Comparison of ENCODE assay signal across 10 cellular contexts in the genomic region with DNA sequence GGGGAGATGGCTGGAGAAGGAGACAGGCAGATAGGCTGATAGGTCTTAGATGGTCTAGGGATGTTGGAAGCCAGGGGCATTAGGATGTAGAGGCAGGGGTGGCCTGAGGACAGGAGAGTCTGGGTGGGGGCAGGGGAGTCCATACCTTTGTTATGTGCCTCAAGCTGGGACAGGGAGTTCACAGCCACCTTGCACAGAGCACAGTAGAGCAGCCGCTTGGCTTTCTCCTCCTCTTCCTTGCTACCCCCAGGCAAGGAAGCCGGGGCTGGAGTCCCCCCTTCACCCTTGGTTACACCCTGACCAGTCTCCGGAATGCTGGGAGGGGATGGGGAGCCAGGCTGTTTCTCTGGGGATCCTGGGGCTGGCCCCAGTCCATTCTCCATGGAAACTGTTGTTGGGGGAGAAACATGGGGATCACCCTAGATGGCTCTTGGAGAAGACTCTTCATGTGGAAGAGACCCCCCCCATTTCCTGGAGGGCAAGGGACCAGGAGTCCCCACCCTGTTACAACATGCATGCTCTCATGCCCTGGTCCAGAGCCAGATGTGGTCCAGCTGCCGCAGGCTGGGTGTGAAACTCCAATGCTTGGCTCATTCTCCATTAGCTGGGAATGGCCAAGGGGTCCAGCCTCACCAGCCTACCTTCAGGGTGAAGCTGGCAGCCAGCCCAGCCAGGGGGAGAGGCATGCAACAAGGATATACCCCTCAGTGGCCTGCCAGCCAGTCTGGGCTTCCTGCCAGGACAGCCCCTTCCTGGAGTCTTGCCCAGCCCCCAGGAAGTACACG. TPM values are rescaled to one million over a fixed set of nuclear protein-coding genes. Genes with fewer than 3 reads are reported as not detected.
DNase-seq lines count a peak whose midpoint lies in the region; ATAC-seq and TF ChIP-seq lines count a peak whose summit lies in the region.
"Had no signal": no experiment of that assay in that cellular context is flagged by ENCODE, and none has a peak within 500 bp of the region (broad histone marks: within the 10 kb centered on the region; RNA-seq: fewer than 3 reads in every experiment).

No MANE protein-coding gene starts in this region.

- H3K27me3 ChIP-seq in BLaER1: no peaks in the 10 kb centered on the region
- H3K27me3 ChIP-seq in colonic mucosa: no peaks in the 10 kb centered on the region

- H3K4me2 ChIP-seq in BLaER1: peak overlapping the region; percentile 87

- peak overlapping the region; percentile 59; the same call in 1 of the 2 replicates for H3K27ac ChIP-seq in BLaER1
- H3K27ac ChIP-seq in colonic mucosa: peak overlapping the region; percentile 36

- ATAC-seq in natural killer cell: no peak
- ATAC-seq: esophagus mucosa had no signal

- H3K36me3 Mint-ChIP-seq in natural killer cell: no peaks in the 10 kb centered on the region

- H3K36me3 ChIP-seq in BLaER1: peaks cover 33% of the 10 kb centered on the region; the same call in 1 of the 2 replicates
- no peaks in the 10 kb centered on the region for H3K36me3 ChIP-seq in colonic mucosa

- H3K4me3 ChIP-seq in BLaER1: no peak overlapping the region; the same call in 1 of the 2 replicates
- no peak overlapping the region for H3K4me3 ChIP-seq in colonic mucosa

- H3K4me1 Mint-ChIP-seq in natural killer cell: peaks cover 14 to 20% of the 10 kb centered on the region in 2 donors

- H3K9me3 ChIP-seq in BLaER1 (no peaks in the 10 kb centered on the region), colonic mucosa (no peaks in the 10 kb centered on the region)

- H3K4me3 Mint-ChIP-seq in natural killer cell: peak overlapping the region; percentile 25

- no peaks in the 10 kb centered on the region for H3K9me3 Mint-ChIP-seq in natural killer cell

- no peak for TF ChIP-seq CTCF in colonic mucosa (IDR thresholded peaks at IDR 0.05)
- no peak for TF ChIP-seq CTCF in natural killer cell (IDR thresholded peaks at IDR 0.05)

- peak; percentile 83 for DNase-seq in NCI-H1105 (lab: John Stamatoyannopoulos, UW)
- peak; percentile 54 for DNase-seq in colonic mucosa
- DNase-seq in natural killer cell: no peak
- DNase-seq in superior temporal gyrus (ENCODE audit: extremely low spot score): no peak
- no peak for DNase-seq in NCI-H524 treated with DMSO at 0.1 percent for 48 hours (lab: John Stamatoyannopoulos, UW)
- DNase-seq in activated naive CD4-positive, alpha-beta T cell treated with Interleukin-2 at 50 U/mL for 16 hours: no peak
- no peak for DNase-seq in GM03348 (ENCODE audit: low spot score)
- DNase-seq: stimulated activated naive CD4-positive, alpha-beta T cell treated with Interleukin-2 at 50 U/mL for 16 hours had no signal

- H3K4me1 ChIP-seq in BLaER1: peaks cover 81% of the 10 kb centered on the region
- peaks cover 11% of the 10 kb centered on the region for H3K4me1 ChIP-seq in colonic mucosa

- peaks cover 26% of the 10 kb centered on the region for H4K20me1 ChIP-seq in BLaER1

- H3K27me3 Mint-ChIP-seq in natural killer cell (ENCODE audit: low read depth in 2 of 2): no peaks in the 10 kb centered on the region

- intact Hi-C loops in colonic mucosa (cut with DNase I): no loop called here
- intact Hi-C loops in natural killer cell (cut with micrococcal nuclease): no loop called here

- peak overlapping the region; percentile 41; the same call in 1 of the 2 replicates for H3K9ac ChIP-seq in BLaER1
- no peak overlapping the region for H3K9ac ChIP-seq in colonic mucosa (ENCODE audit: low read depth in 2 of 2, low read length in 2 of 2)

- H3K27ac Mint-ChIP-seq in natural killer cell: peak overlapping the region in 1 of 2 donors; percentile 79

RNA-seq across cellular contexts. Expression of a gene that starts 7.2 kb away (rescaled TPM):
- under 1 TPM in 1 of 2 donors, not detected in 1; 0.21 TPM for total RNA-seq in colonic mucosa
- 1 to 10 TPM in 1 of 3 donors, under 1 TPM in 2; 0.45 to 4.9 (median 0.59) TPM for total RNA-seq in natural killer cell

RNA-seq across cellular contexts. Expression of a gene that starts 13.0 kb away (rescaled TPM):
- total RNA-seq in colonic mucosa: 1 to 10 TPM; 3.8 to 7.3 TPM
- total RNA-seq in natural killer cell: 1 to 10 TPM; 5.4 to 9.8 (median 8.9) TPM

RNA-seq across cellular contexts. Expression of a gene that starts 46.6 kb away (rescaled TPM):
- total RNA-seq in colonic mucosa: 100 to 1,000 TPM; 164 to 173 TPM
- total RNA-seq in natural killer cell: 10 to 100 TPM; 66.3 to 83.6 (median 79.7) TPM

RNA-seq across cellular contexts. Expression of a gene that starts 47.5 kb away (rescaled TPM):
- total RNA-seq in colonic mucosa (100 to 1,000 TPM in 1 of 2 donors, 1 to 10 TPM in 1; 7.8 to 120 TPM), natural killer cell (100 to 1,000 TPM; 177 to 232 (median 207) TPM)

Comparison
In these comparisons a context has a peak if more than half of its experiments do, and no peak if none do; other contexts are left out.
1. DNase-seq: peak in NCI-H1105 (single experiment) and colonic mucosa (single experiment); none in natural killer cell (single experiment), superior temporal gyrus (single experiment), NCI-H524 treated with DMSO at 0.1 percent for 48 hours (single experiment), activated naive CD4-positive, alpha-beta T cell treated with Interleukin-2 at 50 U/mL for 16 hours (single experiment) and GM03348 (single experiment).